In genomic region chr1:226687476-226687875, GRCh38 we compare ENCODE assay signal across 9 cellular contexts. TPM values are rescaled to one million over a fixed set of nuclear protein-coding genes. Genes with fewer than 3 reads are reported as not detected.
DNase-seq lines count a peak whose midpoint lies in the region; ATAC-seq, FAIRE-seq and TF ChIP-seq lines count a peak whose summit lies in the region.
"Had no signal": no experiment of that assay in that cellular context is flagged by ENCODE, and none has a peak within 500 bp of the region (broad histone marks: within the 10 kb centered on the region; RNA-seq: fewer than 3 reads in every experiment).

No MANE protein-coding gene starts in this region.

- peak overlapping the region; percentile 94 for H3K27ac Mint-ChIP-seq in stimulated activated memory B cell treated with anti-CD40 and anti-IgM and Interleukin-4, amounts not matched to agents 10 μg/mL and 1 μg/mL and 100 μg/mL, for 72 hours

- H3K4me1 Mint-ChIP-seq in stimulated activated memory B cell treated with anti-CD40 and anti-IgM and Interleukin-4, amounts not matched to agents 10 μg/mL and 1 μg/mL and 100 μg/mL, for 72 hours: peaks cover 99% of the 10 kb centered on the region

- peak overlapping the region; percentile 10 for H3K4me3 Mint-ChIP-seq in stimulated activated memory B cell treated with anti-CD40 and anti-IgM and Interleukin-4, amounts not matched to agents 10 μg/mL and 1 μg/mL and 100 μg/mL, for 72 hours
- H3K4me3 Mint-ChIP-seq: neural crest cell had no signal

- H3K27me3 Mint-ChIP-seq in stimulated activated memory B cell treated with anti-CD40 and anti-IgM and Interleukin-4, amounts not matched to agents 10 μg/mL and 1 μg/mL and 100 μg/mL, for 72 hours: no peaks in the 10 kb centered on the region

- peak; percentile 38 for ATAC-seq in GM18867 (IDR thresholded peaks at IDR 0.05; ENCODE audit: unreplicated experiment)
- peak; percentile 35 for ATAC-seq in stimulated activated memory B cell treated with anti-CD40 and anti-IgM and Interleukin-4, amounts not matched to agents 10 μg/mL and 1 μg/mL and 100 μg/mL, for 72 hours
- ATAC-seq in HG02642 (IDR thresholded peaks at IDR 0.05; ENCODE audit: poor library complexity, unreplicated experiment): no peak

- 90 to 100% methylated on average over 2 of the region's 3 CpGs for WGBS in esophagus squamous epithelium, 2 donors

- no peaks in the 10 kb centered on the region for H3K36me3 ChIP-seq in esophagus squamous epithelium

- DNase-seq in activated CD4-positive, alpha-beta T cell treated with anti-CD3 and anti-CD28 coated beads for 48 hours: peak; percentile 64
- DNase-seq in esophagus squamous epithelium (lab: John Stamatoyannopoulos, UW) (no peak), SHP77 treated with DMSO at 0.1 percent for 48 hours (lab: John Stamatoyannopoulos, UW) (no peak), NCI-H2081 treated with DMSO at 0.1 percent for 48 hours (lab: John Stamatoyannopoulos, UW) (no peak), urothelium cell line (ENCODE audit: low spot score) (no peak)

- H3K4me3 ChIP-seq in esophagus squamous epithelium: no peak overlapping the region

- TF ChIP-seq POLR2A in esophagus squamous epithelium (IDR thresholded peaks at IDR 0.05): no peak

- H3K9me3 ChIP-seq in esophagus squamous epithelium: no peaks in the 10 kb centered on the region

- H3K9me3 Mint-ChIP-seq in stimulated activated memory B cell treated with anti-CD40 and anti-IgM and Interleukin-4, amounts not matched to agents 10 μg/mL and 1 μg/mL and 100 μg/mL, for 72 hours: no peaks in the 10 kb centered on the region
- H3K9me3 Mint-ChIP-seq: neural crest cell had no signal

- H3K27ac ChIP-seq in esophagus squamous epithelium: peak overlapping the region in 3 of 4 donors; percentile 68 to 87 (median 74)

- H3K27me3 ChIP-seq in esophagus squamous epithelium: no peaks in the 10 kb centered on the region

- H3K4me1 ChIP-seq in esophagus squamous epithelium: peaks cover 26 to 97% (median 47%) of the 10 kb centered on the region in 3 donors

- intact Hi-C loops in esophagus squamous epithelium (cut with DNase I): no loop called here

- peak in 3 of 6 experiments; percentile 10 to 16 (median 15) for TF ChIP-seq CTCF in esophagus squamous epithelium (IDR thresholded peaks at IDR 0.05)

- H3K36me3 Mint-ChIP-seq in stimulated activated memory B cell treated with anti-CD40 and anti-IgM and Interleukin-4, amounts not matched to agents 10 μg/mL and 1 μg/mL and 100 μg/mL, for 72 hours: peaks cover 55% of the 10 kb centered on the region

- FAIRE-seq in urothelium cell line (lab: Jason Lieb, UNC): no peak

RNA-seq across cellular contexts. Expression of gene ITPKB, which starts 51.6 kb away (rescaled TPM):
- 10 to 100 TPM; 10.7 to 22.3 (median 15.9) TPM for total RNA-seq in esophagus squamous epithelium
